Comparison of ENCODE assay signal across 1 cellular context in the genomic region with DNA sequence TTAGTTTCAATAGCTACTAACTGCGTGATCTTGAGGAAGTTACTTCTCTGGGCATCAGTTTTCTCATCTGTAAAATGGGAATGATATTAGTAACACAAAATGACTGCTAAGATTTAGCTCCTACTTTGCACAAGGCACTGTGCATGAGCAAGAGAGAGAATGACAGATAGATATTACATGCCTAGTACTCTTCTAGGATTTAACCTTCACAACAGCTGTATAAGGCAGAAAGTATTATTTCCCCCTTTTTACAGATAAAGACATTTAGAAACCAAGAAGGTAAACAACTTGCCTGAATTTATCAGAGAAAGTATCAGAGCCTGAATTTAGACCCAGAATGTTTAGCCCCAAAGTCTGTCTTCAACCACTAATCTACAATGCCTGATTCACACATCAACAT.
TF ChIP-seq lines count a peak whose summit lies in the region.

No MANE protein-coding gene starts in this region.

TF ChIP-seq in GM12878, 131 proteins besides CTCF, POLR2A, EP300 and RAD21 (continued from another document):
- TF ChIP-seq, protein P1, sequence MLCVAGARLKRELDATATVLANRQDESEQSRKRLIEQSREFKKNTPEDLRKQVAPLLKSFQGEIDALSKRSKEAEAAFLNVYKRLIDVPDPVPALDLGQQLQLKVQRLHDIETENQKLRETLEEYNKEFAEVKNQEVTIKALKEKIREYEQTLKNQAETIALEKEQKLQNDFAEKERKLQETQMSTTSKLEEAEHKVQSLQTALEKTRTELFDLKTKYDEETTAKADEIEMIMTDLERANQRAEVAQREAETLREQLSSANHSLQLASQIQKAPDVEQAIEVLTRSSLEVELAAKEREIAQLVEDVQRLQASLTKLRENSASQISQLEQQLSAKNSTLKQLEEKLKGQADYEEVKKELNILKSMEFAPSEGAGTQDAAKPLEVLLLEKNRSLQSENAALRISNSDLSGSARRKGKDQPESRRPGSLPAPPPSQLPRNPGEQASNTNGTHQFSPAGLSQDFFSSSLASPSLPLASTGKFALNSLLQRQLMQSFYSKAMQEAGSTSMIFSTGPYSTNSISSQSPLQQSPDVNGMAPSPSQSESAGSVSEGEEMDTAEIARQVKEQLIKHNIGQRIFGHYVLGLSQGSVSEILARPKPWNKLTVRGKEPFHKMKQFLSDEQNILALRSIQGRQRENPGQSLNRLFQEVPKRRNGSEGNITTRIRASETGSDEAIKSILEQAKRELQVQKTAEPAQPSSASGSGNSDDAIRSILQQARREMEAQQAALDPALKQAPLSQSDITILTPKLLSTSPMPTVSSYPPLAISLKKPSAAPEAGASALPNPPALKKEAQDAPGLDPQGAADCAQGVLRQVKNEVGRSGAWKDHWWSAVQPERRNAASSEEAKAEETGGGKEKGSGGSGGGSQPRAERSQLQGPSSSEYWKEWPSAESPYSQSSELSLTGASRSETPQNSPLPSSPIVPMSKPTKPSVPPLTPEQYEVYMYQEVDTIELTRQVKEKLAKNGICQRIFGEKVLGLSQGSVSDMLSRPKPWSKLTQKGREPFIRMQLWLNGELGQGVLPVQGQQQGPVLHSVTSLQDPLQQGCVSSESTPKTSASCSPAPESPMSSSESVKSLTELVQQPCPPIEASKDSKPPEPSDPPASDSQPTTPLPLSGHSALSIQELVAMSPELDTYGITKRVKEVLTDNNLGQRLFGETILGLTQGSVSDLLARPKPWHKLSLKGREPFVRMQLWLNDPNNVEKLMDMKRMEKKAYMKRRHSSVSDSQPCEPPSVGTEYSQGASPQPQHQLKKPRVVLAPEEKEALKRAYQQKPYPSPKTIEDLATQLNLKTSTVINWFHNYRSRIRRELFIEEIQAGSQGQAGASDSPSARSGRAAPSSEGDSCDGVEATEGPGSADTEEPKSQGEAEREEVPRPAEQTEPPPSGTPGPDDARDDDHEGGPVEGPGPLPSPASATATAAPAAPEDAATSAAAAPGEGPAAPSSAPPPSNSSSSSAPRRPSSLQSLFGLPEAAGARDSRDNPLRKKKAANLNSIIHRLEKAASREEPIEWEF (IDR thresholded peaks at IDR 0.05; ENCODE audit: insufficient replicate concordance, low read depth, low read length), result no peak
- TF ChIP-seq KLF5 (IDR thresholded peaks at IDR 0.05; ENCODE audit: partially characterized antibody) (no peak), TBL1XR1 (IDR thresholded peaks at IDR 0.05; ENCODE audit: low read depth, low read length) (no peak)
- TF ChIP-seq, protein P2, sequence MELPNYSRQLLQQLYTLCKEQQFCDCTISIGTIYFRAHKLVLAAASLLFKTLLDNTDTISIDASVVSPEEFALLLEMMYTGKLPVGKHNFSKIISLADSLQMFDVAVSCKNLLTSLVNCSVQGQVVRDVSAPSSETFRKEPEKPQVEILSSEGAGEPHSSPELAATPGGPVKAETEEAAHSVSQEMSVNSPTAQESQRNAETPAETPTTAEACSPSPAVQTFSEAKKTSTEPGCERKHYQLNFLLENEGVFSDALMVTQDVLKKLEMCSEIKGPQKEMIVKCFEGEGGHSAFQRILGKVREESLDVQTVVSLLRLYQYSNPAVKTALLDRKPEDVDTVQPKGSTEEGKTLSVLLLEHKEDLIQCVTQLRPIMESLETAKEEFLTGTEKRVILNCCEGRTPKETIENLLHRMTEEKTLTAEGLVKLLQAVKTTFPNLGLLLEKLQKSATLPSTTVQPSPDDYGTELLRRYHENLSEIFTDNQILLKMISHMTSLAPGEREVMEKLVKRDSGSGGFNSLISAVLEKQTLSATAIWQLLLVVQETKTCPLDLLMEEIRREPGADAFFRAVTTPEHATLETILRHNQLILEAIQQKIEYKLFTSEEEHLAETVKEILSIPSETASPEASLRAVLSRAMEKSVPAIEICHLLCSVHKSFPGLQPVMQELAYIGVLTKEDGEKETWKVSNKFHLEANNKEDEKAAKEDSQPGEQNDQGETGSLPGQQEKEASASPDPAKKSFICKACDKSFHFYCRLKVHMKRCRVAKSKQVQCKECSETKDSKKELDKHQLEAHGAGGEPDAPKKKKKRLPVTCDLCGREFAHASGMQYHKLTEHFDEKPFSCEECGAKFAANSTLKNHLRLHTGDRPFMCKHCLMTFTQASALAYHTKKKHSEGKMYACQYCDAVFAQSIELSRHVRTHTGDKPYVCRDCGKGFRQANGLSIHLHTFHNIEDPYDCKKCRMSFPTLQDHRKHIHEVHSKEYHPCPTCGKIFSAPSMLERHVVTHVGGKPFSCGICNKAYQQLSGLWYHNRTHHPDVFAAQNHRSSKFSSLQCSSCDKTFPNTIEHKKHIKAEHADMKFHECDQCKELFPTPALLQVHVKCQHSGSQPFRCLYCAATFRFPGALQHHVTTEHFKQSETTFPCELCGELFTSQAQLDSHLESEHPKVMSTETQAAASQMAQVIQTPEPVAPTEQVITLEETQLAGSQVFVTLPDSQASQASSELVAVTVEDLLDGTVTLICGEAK (IDR thresholded peaks at IDR 0.05; ENCODE audit: borderline replicate concordance), result no peak
